In the genomic region with DNA sequence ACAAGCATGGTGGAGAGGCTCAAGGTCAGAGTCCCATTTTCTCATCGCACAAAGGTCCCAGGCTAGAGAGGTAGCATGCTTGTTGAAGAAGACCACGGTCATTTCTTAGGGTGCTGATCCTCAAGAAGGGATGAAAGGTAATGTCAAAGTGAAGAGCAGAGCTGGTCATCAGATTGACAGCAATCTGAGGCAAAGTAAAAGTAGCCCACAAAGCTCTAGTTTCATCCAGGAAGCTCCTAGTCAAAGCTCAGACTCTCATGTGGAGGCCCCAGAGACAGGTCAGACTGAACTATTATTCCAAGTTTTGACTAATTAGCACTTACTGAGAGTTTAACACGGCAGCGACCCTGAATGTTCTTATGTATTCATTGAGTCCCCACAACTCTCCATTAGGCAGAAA, we compare ENCODE assay signal across 33 cellular contexts.
"Had no signal": no experiment of that assay in that cellular context is flagged by ENCODE, and none has a peak within 500 bp of the region (broad histone marks: within the 10 kb centered on the region; RNA-seq: fewer than 3 reads in every experiment).

No MANE protein-coding gene starts in this region.

- H3K4me1 ChIP-seq: adrenal gland, body of pancreas, breast epithelium had no signal

- H3K4me3 Mint-ChIP-seq: activated B cell treated with CpG ODN at 0.5 μM for 24 hours; activated CD4-positive, alpha-beta memory T cell treated with anti-CD3 and anti-CD28 coated beads for 36 hours; activated CD4-positive, alpha-beta T cell treated with anti-CD3 and anti-CD28 coated beads, Interleukin-2, amount 10 ng/mL, durations not matched to agents 24 days and 14 days; activated CD8-positive, alpha-beta T cell treated with anti-CD3 and anti-CD28 coated beads for 36 hours; activated naive CD4-positive, alpha-beta T cell treated with anti-CD3 and anti-CD28 coated beads for 36 hours; activated naive CD8-positive, alpha-beta T cell treated with anti-CD3 and anti-CD28 coated beads for 36 hours; activated T-cell treated with anti-CD3 and anti-CD28 coated beads, Interleukin-2, amount 50 U/mL, for 4 hours; activated T-cell treated with anti-CD3 and anti-CD28 coated beads, Interleukin-2, amount 50 U/mL, for 72 hours; activated T-helper 1 cell treated with anti-CD3 and anti-CD28 coated beads, Interleukin-12 subunit alpha, Interleukin-12 subunit beta, Interleukin-2, Interleukin-4 antibody, amounts not matched to agents 30 ng/mL and 10 ng/mL and 1 ng/mL, durations not matched to agents 14 hours and 24 hours and 36 hours; activated T-helper 17 cell treated with anti-CD3 and anti-CD28 coated beads, Interleukin-2, amount 50 U/mL, for 72 hours; T-helper 2 cell treated with Interferon-gamma antibody and Interleukin-4, amounts not matched to agents 5 μg/mL and 100 μg/mL, for 36 hours had no signal

- H3K9me3 Mint-ChIP-seq: activated B cell treated with CpG ODN at 0.5 μM for 24 hours; activated CD4-positive, alpha-beta memory T cell treated with anti-CD3 and anti-CD28 coated beads for 36 hours; activated CD4-positive, alpha-beta T cell treated with anti-CD3 and anti-CD28 coated beads, Interleukin-2, amount 10 ng/mL, durations not matched to agents 24 days and 14 days; activated CD8-positive, alpha-beta T cell treated with anti-CD3 and anti-CD28 coated beads for 36 hours; activated naive CD4-positive, alpha-beta T cell treated with anti-CD3 and anti-CD28 coated beads for 36 hours; activated naive CD4-positive, alpha-beta T cell treated with anti-CD3 and anti-CD28 coated beads, Interleukin-2, amount 50 U/mL, for 72 hours; activated naive CD8-positive, alpha-beta T cell treated with anti-CD3 and anti-CD28 coated beads for 36 hours; activated T-cell treated with anti-CD3 and anti-CD28 coated beads, Interleukin-2, amount 50 U/mL, for 4 hours; activated T-cell treated with anti-CD3 and anti-CD28 coated beads, Interleukin-2, amount 50 U/mL, for 72 hours; activated T-helper 1 cell treated with anti-CD3 and anti-CD28 coated beads, Interleukin-12 subunit alpha, Interleukin-12 subunit beta, Interleukin-2, Interleukin-4 antibody, amounts not matched to agents 30 ng/mL and 10 ng/mL and 1 ng/mL, durations not matched to agents 14 hours and 24 hours and 36 hours; activated T-helper 17 cell treated with anti-CD3 and anti-CD28 coated beads, Interleukin-2, amount 50 U/mL, for 72 hours; T-helper 2 cell treated with Interferon-gamma antibody and Interleukin-4, amounts not matched to agents 5 μg/mL and 100 μg/mL, for 36 hours had no signal

- H3K9me3 ChIP-seq: adrenal gland, body of pancreas, breast epithelium had no signal

- H3K27me3 Mint-ChIP-seq: activated CD4-positive, alpha-beta memory T cell treated with anti-CD3 and anti-CD28 coated beads for 36 hours; activated CD4-positive, alpha-beta T cell treated with anti-CD3 and anti-CD28 coated beads, Interleukin-2, amount 10 ng/mL, durations not matched to agents 24 days and 14 days had no signal

- H3K4me1 Mint-ChIP-seq: activated B cell treated with CpG ODN at 0.5 μM for 24 hours; activated CD4-positive, alpha-beta T cell treated with anti-CD3 and anti-CD28 coated beads, Interleukin-2, amount 10 ng/mL, durations not matched to agents 24 days and 14 days; activated naive CD8-positive, alpha-beta T cell treated with anti-CD3 and anti-CD28 coated beads for 36 hours; activated T-helper 17 cell treated with anti-CD3 and anti-CD28 coated beads, Interleukin-2, amount 50 U/mL, for 72 hours had no signal

- H3K36me3 Mint-ChIP-seq: activated CD4-positive, alpha-beta memory T cell treated with anti-CD3 and anti-CD28 coated beads for 36 hours; activated naive CD4-positive, alpha-beta T cell treated with anti-CD3 and anti-CD28 coated beads, Interleukin-2, amount 50 U/mL, for 72 hours; activated naive CD8-positive, alpha-beta T cell treated with anti-CD3 and anti-CD28 coated beads for 36 hours had no signal

- H3K27ac Mint-ChIP-seq: activated B cell treated with CpG ODN at 0.5 μM for 24 hours; activated CD4-positive, alpha-beta memory T cell treated with anti-CD3 and anti-CD28 coated beads for 36 hours; activated CD4-positive, alpha-beta T cell treated with anti-CD3 and anti-CD28 coated beads, Interleukin-2, amount 10 ng/mL, durations not matched to agents 24 days and 14 days; activated CD8-positive, alpha-beta T cell treated with anti-CD3 and anti-CD28 coated beads for 36 hours; activated naive CD4-positive, alpha-beta T cell treated with anti-CD3 and anti-CD28 coated beads for 36 hours; activated naive CD4-positive, alpha-beta T cell treated with anti-CD3 and anti-CD28 coated beads, Interleukin-2, amount 50 U/mL, for 72 hours; activated naive CD8-positive, alpha-beta T cell treated with anti-CD3 and anti-CD28 coated beads for 36 hours; activated T-cell treated with anti-CD3 and anti-CD28 coated beads, Interleukin-2, amount 50 U/mL, for 72 hours; activated T-helper 1 cell treated with anti-CD3 and anti-CD28 coated beads, Interleukin-12 subunit alpha, Interleukin-12 subunit beta, Interleukin-2, Interleukin-4 antibody, amounts not matched to agents 30 ng/mL and 10 ng/mL and 1 ng/mL, durations not matched to agents 14 hours and 24 hours and 36 hours; activated T-helper 17 cell treated with anti-CD3 and anti-CD28 coated beads, Interleukin-2, amount 50 U/mL, for 72 hours; T-helper 2 cell treated with Interferon-gamma antibody and Interleukin-4, amounts not matched to agents 5 μg/mL and 100 μg/mL, for 36 hours had no signal

- H3K4me3 ChIP-seq: adrenal gland, body of pancreas, breast epithelium had no signal

- H3K27me3 ChIP-seq: adrenal gland, body of pancreas, brain microvascular endothelial cell, breast epithelium had no signal

- DNase-seq: activated B cell treated with CpG ODN at 0.5 μM for 24 hours; activated CD4-positive, alpha-beta memory T cell treated with anti-CD3 and anti-CD28 coated beads for 36 hours; activated CD4-positive, alpha-beta T cell treated with anti-CD3 and anti-CD28 coated beads for 4 hours; activated CD4-positive, alpha-beta T cell treated with anti-CD3 and anti-CD28 coated beads, Interleukin-2, amount 10 ng/mL, durations not matched to agents 24 days and 14 days; activated CD4-positive, alpha-beta T cell treated with anti-CD3 and anti-CD28 coated beads, Interleukin-2, amount 50 U/mL, for 1 hour; activated CD4-positive, alpha-beta T cell treated with anti-CD3 and anti-CD28 coated beads, Interleukin-2, amount 50 U/mL, for 4 hours; activated CD4-positive, CD25-positive, alpha-beta regulatory T cell treated with anti-CD3 and anti-CD28 coated beads, Interleukin-2, amount 50 U/mL, for 72 hours; activated CD8-positive, alpha-beta memory T cell treated with anti-CD3 and anti-CD28 coated beads, Interleukin-2, amount 50 U/mL, for 4 hours; activated CD8-positive, alpha-beta T cell treated with anti-CD3 and anti-CD28 coated beads for 36 hours; activated effector memory CD4-positive, alpha-beta T cell treated with anti-CD3 and anti-CD28 coated beads, Interleukin-2, amount 50 U/mL, for 16 hours; activated gamma-delta T cell treated with Interleukin-2 at 50 U/mL for 16 hours; activated naive CD4-positive, alpha-beta T cell; activated naive CD4-positive, alpha-beta T cell treated with anti-CD3 and anti-CD28 coated beads for 36 hours; activated naive CD4-positive, alpha-beta T cell treated with anti-CD3 and anti-CD28 coated beads, Interleukin-2, amount 50 U/mL, for 16 hours; activated naive CD8-positive, alpha-beta T cell treated with anti-CD3 and anti-CD28 coated beads for 36 hours; activated T-cell treated with anti-CD3 and anti-CD28 coated beads for 4 hours; activated T-cell treated with anti-CD3 and anti-CD28 coated beads, Interleukin-2, amount 50 U/mL, for 1 hour; activated T-cell treated with anti-CD3 and anti-CD28 coated beads, Interleukin-2, amount 50 U/mL, for 4 hours; activated T-cell treated with anti-CD3 and anti-CD28 coated beads, Interleukin-2, amount 50 U/mL, for 72 hours; adrenal gland; amniotic stem cell; aorta; body of pancreas; central memory CD4-positive, alpha-beta T cell; T-helper 2 cell; T-helper 9 cell had no signal

- H3K36me3 ChIP-seq: adrenal gland, brain microvascular endothelial cell, breast epithelium had no signal

- ATAC-seq: activated CD8-positive, alpha-beta T cell treated with anti-CD3 and anti-CD28 coated beads for 36 hours; activated naive CD4-positive, alpha-beta T cell treated with anti-CD3 and anti-CD28 coated beads, Interleukin-2, amount 50 U/mL, for 72 hours; activated T-cell treated with anti-CD3 and anti-CD28 coated beads, Interleukin-2, amount 50 U/mL, for 4 hours; activated T-cell treated with anti-CD3 and anti-CD28 coated beads, Interleukin-2, amount 50 U/mL, for 72 hours; activated T-helper 17 cell treated with anti-CD3 and anti-CD28 coated beads, Interleukin-2, amount 50 U/mL, for 72 hours; body of pancreas had no signal

- H3K27ac ChIP-seq: adrenal gland, body of pancreas, breast epithelium, VCaP had no signal
